17 cellular contexts compared by ENCODE assay signal in genomic region chr9:13163287-13163686, GRCh38.
DNase-seq lines count a peak whose midpoint lies in the region; ATAC-seq and TF ChIP-seq lines count a peak whose summit lies in the region.
"Had no signal": no experiment of that assay in that cellular context is flagged by ENCODE, and none has a peak within 500 bp of the region (broad histone marks: within the 10 kb centered on the region; RNA-seq: fewer than 3 reads in every experiment).

No MANE protein-coding gene starts in this region.

- H3K27ac ChIP-seq in endodermal cell (ENCODE audit: low read depth, low read length): no peak overlapping the region
- H3K27ac ChIP-seq: BLaER1, HL-60, KMS-11 had no signal

- no peak overlapping the region for H3K4me3 ChIP-seq in endodermal cell (ENCODE audit: low read length)
- H3K4me3 ChIP-seq: BLaER1 had no signal

- peaks cover 10% of the 10 kb centered on the region for H3K36me3 ChIP-seq in endodermal cell (ENCODE audit: control insufficient read depth, insufficient read depth, low read length)
- H3K36me3 ChIP-seq: BLaER1 had no signal

- no peaks in the 10 kb centered on the region for H3K4me1 ChIP-seq in endodermal cell (ENCODE audit: control insufficient read depth, insufficient read depth, low read length)
- H3K4me1 ChIP-seq: BLaER1 had no signal

- no peaks in the 10 kb centered on the region for H3K9me3 Mint-ChIP-seq in endodermal cell
- H3K9me3 Mint-ChIP-seq: HFFc6 had no signal

- H3K27me3 ChIP-seq in endodermal cell (ENCODE audit: control insufficient read depth, insufficient read depth, low read length, poor library complexity, severe bottlenecking): no peaks in the 10 kb centered on the region
- H3K27me3 ChIP-seq: BLaER1 had no signal

- H3K9ac ChIP-seq in endodermal cell (ENCODE audit: extremely low read depth, low read length, poor library complexity, severe bottlenecking): no peak overlapping the region
- H3K9ac ChIP-seq: BLaER1, KMS-11 had no signal

- DNase-seq in DMS 273 (lab: John Stamatoyannopoulos, UW; ENCODE audit: unreplicated experiment) (peak; percentile 59), NCI-H1105 (lab: John Stamatoyannopoulos, UW) (peak; percentile 26), NCI-H69 (lab: John Stamatoyannopoulos, UW) (peak; percentile 84), globus pallidus (ENCODE audit: low spot score) (peak; percentile 40), AG20443 (ENCODE audit: low spot score) (no peak), OCI-M1 (lab: John Stamatoyannopoulos, UW) (no peak), endodermal cell (no peak)
- DNase-seq: CD4-positive, alpha-beta memory T cell; DMS79; HFFc6; NCI-H187; NCI-H446 treated with DMSO at 0.1 percent for 48 hours; NCI-H82 had no signal

- H3K27me3 Mint-ChIP-seq in endodermal cell (ENCODE audit: insufficient read depth): no peaks in the 10 kb centered on the region
- H3K27me3 Mint-ChIP-seq: CD4-positive, alpha-beta memory T cell had no signal

- H3K4me3 Mint-ChIP-seq in endodermal cell: no peak overlapping the region
- H3K4me3 Mint-ChIP-seq: CD4-positive, alpha-beta memory T cell; HFFc6 had no signal

- TF ChIP-seq CTCF in endodermal cell (conservative IDR thresholded peaks at IDR 0.05): no peak

- 88 to 100% methylated on average over 1 to 2 of the region's 2 CpGs for WGBS in endodermal cell (ENCODE audit: insufficient coverage in 1 of 2, insufficient read length in 1 of 2), 2 experiments

- H3K9me3 ChIP-seq in endodermal cell (ENCODE audit: control insufficient read depth, low read length): no peaks in the 10 kb centered on the region
- H3K9me3 ChIP-seq: BLaER1 had no signal

- peaks cover 15% of the 10 kb centered on the region for H3K36me3 Mint-ChIP-seq in endodermal cell (ENCODE audit: low read depth)
- H3K36me3 Mint-ChIP-seq: CD4-positive, alpha-beta memory T cell had no signal

- no peak for ATAC-seq in HG02759 (IDR thresholded peaks at IDR 0.05; ENCODE audit: unreplicated experiment)

- H3K27ac Mint-ChIP-seq in endodermal cell: no peak overlapping the region
- H3K27ac Mint-ChIP-seq: CD4-positive, alpha-beta memory T cell; HFFc6 had no signal

- H3K4me1 Mint-ChIP-seq in endodermal cell: no peaks in the 10 kb centered on the region
- H3K4me1 Mint-ChIP-seq: CD4-positive, alpha-beta memory T cell had no signal

Comparison
In these comparisons a context has a peak if more than half of its experiments do, and no peak if none do; other contexts are left out.
1. DNase-seq: peak in DMS 273 (single experiment), NCI-H1105 (single experiment), NCI-H69 (single experiment) and globus pallidus (single experiment); none in AG20443 (single experiment), OCI-M1 (single experiment) and endodermal cell (single experiment).